In genomic region chr9:85471791-85472190, GRCh38 we compare ENCODE assay signal across 6 cellular contexts.
"Had no signal": no experiment of that assay in that cellular context is flagged by ENCODE, and none has a peak within 500 bp of the region (broad histone marks: within the 10 kb centered on the region; RNA-seq: fewer than 3 reads in every experiment).

No MANE protein-coding gene starts in this region.

- H3K27ac ChIP-seq: HL-60 had no signal

- ATAC-seq: HepG2, K562 had no signal

- H3K4me3 ChIP-seq: K562 had no signal

- DNase-seq: IMR-90, KBM-7, KG1 had no signal
